25 cellular contexts compared by ENCODE assay signal in genomic region chr1:229063154-229063553, GRCh38.
"Had no signal": no experiment of that assay in that cellular context is flagged by ENCODE, and none has a peak within 500 bp of the region (broad histone marks: within the 10 kb centered on the region; RNA-seq: fewer than 3 reads in every experiment).

No MANE protein-coding gene starts in this region.

- H3K4me1 ChIP-seq: colonic mucosa, psoas muscle, uterus had no signal

- H3K36me3 Mint-ChIP-seq: mesothelial cell of epicardium; naive B cell; stimulated activated memory B cell treated with anti-CD40 and anti-IgM and Interleukin-4, amounts not matched to agents 10 μg/mL and 1 μg/mL and 100 μg/mL, for 72 hours had no signal

- H3K4me3 Mint-ChIP-seq: dendritic cell treated with granulocyte-macrophage colony-stimulating factor and Interleukin-4, amounts not matched to agents 40 ng/mL and 50 ng/mL, for 4 days; endodermal cell; mesothelial cell of epicardium; naive B cell; nephron; stimulated activated memory B cell treated with anti-CD40 and anti-IgM and Interleukin-4, amounts not matched to agents 10 μg/mL and 1 μg/mL and 100 μg/mL, for 72 hours had no signal

- H3K36me3 ChIP-seq: colonic mucosa, gastrocnemius medialis, sigmoid colon, tibial artery, upper lobe of right lung, uterus had no signal

- H3K9me3 Mint-ChIP-seq: endodermal cell; mesothelial cell of epicardium; naive B cell; nephron; stimulated activated memory B cell treated with anti-CD40 and anti-IgM and Interleukin-4, amounts not matched to agents 10 μg/mL and 1 μg/mL and 100 μg/mL, for 72 hours had no signal

- ATAC-seq: esophagus mucosa; gastrocnemius medialis; left lobe of liver; mucosa of descending colon; psoas muscle; right cardiac atrium; stimulated activated memory B cell treated with anti-CD40 and anti-IgM and Interleukin-4, amounts not matched to agents 10 μg/mL and 1 μg/mL and 100 μg/mL, for 72 hours; stimulated activated naive CD8-positive, alpha-beta T cell treated with anti-CD3 and anti-CD28 coated beads, Interleukin-15, Interleukin-2, amounts not matched to agents 100 U/mL and 50 U/mL, for 24 hours; upper lobe of right lung had no signal

- H3K9me3 ChIP-seq: colonic mucosa, gastrocnemius medialis, mucosa of descending colon, psoas muscle, sigmoid colon, testis, tibial artery, upper lobe of right lung, uterus had no signal

- H3K27me3 ChIP-seq: colonic mucosa, gastrocnemius medialis, sigmoid colon, testis, tibial artery, upper lobe of right lung, uterus had no signal

- H3K27ac ChIP-seq: colonic mucosa, epithelial cell of prostate, gastrocnemius medialis, psoas muscle, testis, tibial artery, upper lobe of right lung, uterus had no signal

- H3K4me3 ChIP-seq: colonic mucosa, gastrocnemius medialis, mucosa of descending colon, psoas muscle, sigmoid colon, testis, tibial artery, upper lobe of right lung, uterus had no signal

- H3K27ac Mint-ChIP-seq: dendritic cell treated with granulocyte-macrophage colony-stimulating factor and Interleukin-4, amounts not matched to agents 40 ng/mL and 50 ng/mL, for 4 days; endodermal cell; mesothelial cell of epicardium; nephron; stimulated activated memory B cell treated with anti-CD40 and anti-IgM and Interleukin-4, amounts not matched to agents 10 μg/mL and 1 μg/mL and 100 μg/mL, for 72 hours had no signal

- DNase-seq: colonic mucosa; effector CD8-positive, alpha-beta T cell; endodermal cell; foreskin fibroblast; gastrocnemius medialis; mesenchymal stem cell; mucosa of descending colon; naive B cell; psoas muscle; right cardiac atrium; sigmoid colon; stimulated activated CD4-positive, alpha-beta T cell treated with anti-CD3 and anti-CD28 coated beads, Interleukin-4, amount 100 ng/mL, for 4 hours; stimulated activated naive CD8-positive, alpha-beta T cell treated with anti-CD3 and anti-CD28 coated beads, Interleukin-15, Interleukin-2, amounts not matched to agents 100 U/mL and 50 U/mL, for 24 hours; substantia nigra; testis; tibial artery; upper lobe of right lung; uterus had no signal
